In genomic region chr4:28926156-28926555, GRCh38 we compare ENCODE assay signal across 16 cellular contexts.
"Had no signal": no experiment of that assay in that cellular context is flagged by ENCODE, and none has a peak within 500 bp of the region (broad histone marks: within the 10 kb centered on the region; RNA-seq: fewer than 3 reads in every experiment).

No MANE protein-coding gene starts in this region.

- DNase-seq: KBM-7, MV-4-11, NCI-H1048, NCI-H1436, NCI-H1694, NCI-H187 treated with DMSO at 0.1 percent for 48 hours, NCI-H2029 treated with DMSO at 0.1 percent for 48 hours, NCI-H2227 treated with DMSO at 0.1 percent for 48 hours, NCI-H524, NCI-H526 treated with DMSO at 0.1 percent for 48 hours, NCI-H774, SHP77, SK-N-SH, SW 1271, T-cell had no signal

- H3K9ac ChIP-seq: SK-N-SH had no signal

- H3K4me2 ChIP-seq: SK-N-SH had no signal

- H3K9me3 ChIP-seq: SK-N-SH had no signal

- H3K27ac ChIP-seq: RWPE1 had no signal
